ENCODE assay signal across 19 cellular contexts in the genomic region with DNA sequence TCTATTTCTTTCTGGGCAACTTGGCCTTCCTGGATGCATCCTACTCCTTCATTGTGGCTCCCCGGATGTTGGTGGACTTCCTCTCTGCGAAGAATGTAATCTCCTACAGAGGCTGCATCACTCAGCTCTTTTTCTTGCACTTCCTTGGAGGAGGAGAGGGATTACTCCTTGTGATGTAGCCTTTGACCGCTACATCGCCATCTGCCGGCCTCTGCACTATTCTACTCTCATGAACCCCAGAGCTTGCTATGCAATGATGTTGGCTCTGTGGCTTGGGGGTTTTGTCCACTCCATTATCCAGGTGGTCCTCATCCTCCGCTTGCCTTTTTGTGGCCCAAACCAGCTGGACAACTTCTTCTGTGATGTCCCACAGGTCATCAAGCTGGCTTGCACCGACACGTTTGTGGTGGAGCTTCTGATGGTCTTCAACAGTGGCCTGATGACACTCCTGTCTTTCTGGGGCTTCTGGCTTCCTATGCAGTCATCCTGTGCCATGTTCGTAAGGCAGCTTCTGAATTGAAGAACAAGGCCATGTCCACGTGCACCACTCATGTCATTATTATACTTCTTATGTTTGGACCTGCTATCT. TPM values are rescaled to one million over a fixed set of nuclear protein-coding genes. Genes with fewer than 3 reads are reported as not detected.
"Had no signal": no experiment of that assay in that cellular context is flagged by ENCODE, and none has a peak within 500 bp of the region (broad histone marks: within the 10 kb centered on the region; RNA-seq: fewer than 3 reads in every experiment).

No MANE protein-coding gene starts in this region.

RNA-seq across cellular contexts. Expression of a gene that starts 7.0 kb away (rescaled TPM):
- total RNA-seq: hepatocyte, kidney, left cardiac atrium, left ventricle myocardium inferior, lower lobe of right lung, mesothelial cell of epicardium, mucosa of gallbladder, myocyte, natural killer cell, neural crest cell, osteocyte, pulmonary artery endothelial cell, sciatic nerve, skeletal muscle tissue, spleen, temporal lobe, ureter had no signal
- polyA plus RNA-seq: esophagus, hepatocyte, spleen had no signal

RNA-seq across cellular contexts. Expression of a gene that starts 23.3 kb away (rescaled TPM):
- total RNA-seq: dorsolateral prefrontal cortex, hepatocyte, kidney, left cardiac atrium, left ventricle myocardium inferior, lower lobe of right lung, mesothelial cell of epicardium, mucosa of gallbladder, myocyte, natural killer cell, neural crest cell, osteocyte, pulmonary artery endothelial cell, sciatic nerve, skeletal muscle tissue, spleen, temporal lobe, ureter had no signal
- polyA plus RNA-seq: esophagus, hepatocyte, spleen had no signal

RNA-seq across cellular contexts. Expression of a gene that starts 53.2 kb away (rescaled TPM):
- total RNA-seq: dorsolateral prefrontal cortex, hepatocyte, kidney, left cardiac atrium, left ventricle myocardium inferior, lower lobe of right lung, mesothelial cell of epicardium, mucosa of gallbladder, myocyte, natural killer cell, neural crest cell, osteocyte, pulmonary artery endothelial cell, sciatic nerve, skeletal muscle tissue, spleen, temporal lobe, ureter had no signal
- polyA plus RNA-seq: esophagus, hepatocyte, spleen had no signal
